Comparison of ENCODE assay signal across 17 cellular contexts in the genomic region with DNA sequence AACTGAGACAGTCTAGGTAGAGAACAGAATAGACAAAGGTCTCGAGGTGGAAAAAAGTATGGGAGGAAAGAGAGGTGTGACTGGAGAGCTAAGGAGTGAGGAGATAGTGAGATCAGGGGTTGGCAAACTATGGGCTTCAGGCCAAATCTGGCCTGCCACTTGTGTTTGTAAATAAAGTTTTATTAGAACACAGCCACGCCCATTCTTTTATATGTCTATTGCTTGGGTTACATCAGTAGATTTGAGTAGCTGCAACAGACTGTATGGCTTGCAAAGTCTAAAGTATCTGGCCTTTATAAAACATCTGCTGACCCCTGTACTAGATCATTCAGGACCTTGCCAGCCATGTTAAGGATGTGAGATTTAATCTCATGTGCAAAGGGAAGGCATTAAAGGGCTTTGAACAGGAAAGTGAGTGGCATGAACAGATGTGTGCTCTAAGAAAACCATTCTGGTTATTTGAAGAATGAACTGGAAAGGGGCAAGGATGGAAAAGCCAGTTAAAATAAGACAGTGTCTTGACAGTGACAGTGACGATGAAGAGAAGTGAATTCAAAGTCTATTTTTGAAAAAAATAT.
DNase-seq lines count a peak whose midpoint lies in the region; ATAC-seq and TF ChIP-seq lines count a peak whose summit lies in the region.
"Had no signal": no experiment of that assay in that cellular context is flagged by ENCODE, and none has a peak within 500 bp of the region (broad histone marks: within the 10 kb centered on the region; RNA-seq: fewer than 3 reads in every experiment).

No MANE protein-coding gene starts in this region.

- no peak overlapping the region for H3K27ac Mint-ChIP-seq in naive thymus-derived CD4-positive, alpha-beta T cell
- H3K27ac Mint-ChIP-seq: CD14-positive monocyte had no signal

- in situ Hi-C loops in transverse colon (cut with MboI; ENCODE audit: low pct_ligation_motif_present in 1 of 4, low pct_unique_long_range_greater_than_20kb in 1 of 4, low sequenced_read_pairs in 3 of 4) = no loop called here

- peaks cover 0 to 14% (median 0%) of the 10 kb centered on the region in 5 donors for H3K27me3 Mint-ChIP-seq in naive thymus-derived CD4-positive, alpha-beta T cell

- H3K4me1 ChIP-seq in transverse colon = peaks cover 0 to 11% (median 0%) of the 10 kb centered on the region in 4 donors
- no peaks in the 10 kb centered on the region for H3K4me1 ChIP-seq in naive thymus-derived CD4-positive, alpha-beta T cell (ENCODE audit: control insufficient read depth in 2 of 2, insufficient read depth in 2 of 2, low read length in 2 of 2)

- WGBS in transverse colon (ENCODE audit: low coverage in 1 of 2), 2 donors = 90 to 92% methylated on average over 3 of the region's 3 CpGs

- H3K9me3 Mint-ChIP-seq in naive thymus-derived CD4-positive, alpha-beta T cell = peaks cover 0 to 6% (median 0%) of the 10 kb centered on the region in 11 donors

- peak; percentile 76 for ATAC-seq in left colon
- ATAC-seq in HG03354 (IDR thresholded peaks at IDR 0.05; ENCODE audit: poor library complexity, severe bottlenecking, unreplicated experiment) = no peak
- no peak for ATAC-seq in naive thymus-derived CD4-positive, alpha-beta T cell

- POLR2A ChIA-PET in naive thymus-derived CD4-positive, alpha-beta T cell (lab: Charles Lee) = no interaction called here

- CTCF ChIA-PET in naive thymus-derived CD4-positive, alpha-beta T cell (lab: Charles Lee) = no interaction called here

- H3K36me3 Mint-ChIP-seq in naive thymus-derived CD4-positive, alpha-beta T cell = peaks cover 0 to 11% (median 9%) of the 10 kb centered on the region in 5 donors
- H3K36me3 Mint-ChIP-seq: CD14-positive monocyte had no signal

- intact Hi-C loops in left colon (cut with DNase I, micrococcal nuclease) = no loop called here
- intact Hi-C loops in transverse colon (cut with DNase I; ENCODE audit: low total_unique reads) = no loop called here
- intact Hi-C loops in naive thymus-derived CD4-positive, alpha-beta T cell (cut with micrococcal nuclease) = no loop called here

- H3K4me1 Mint-ChIP-seq in naive thymus-derived CD4-positive, alpha-beta T cell = peaks cover 0 to 40% (median 11%) of the 10 kb centered on the region in 7 donors

- TF ChIP-seq EP300 in transverse colon (IDR thresholded peaks at IDR 0.05; ENCODE audit: low read depth) = no peak

- DNase-seq in NCI-H146 (lab: John Stamatoyannopoulos, UW) (peak; percentile 8), NCI-H146 treated with DMSO at 0.1 percent for 48 hours (lab: John Stamatoyannopoulos, UW; ENCODE audit: unreplicated experiment) (no peak), NCI-H524 treated with DMSO at 0.1 percent for 48 hours (lab: John Stamatoyannopoulos, UW) (peak; percentile 15), left colon (peak in 1 of 2 donors; percentile 11), transverse colon (peak; percentile 17), NCI-H1105 treated with DMSO at 0.1 percent for 48 hours (lab: John Stamatoyannopoulos, UW) (no peak)
- no peak for DNase-seq in naive thymus-derived CD4-positive, alpha-beta T cell
- DNase-seq: COR-L47, DMS79 treated with DMSO at 0.1 percent for 48 hours, GDM1, Karpas-422, NCI-H1417, NCI-H2029 treated with DMSO at 0.1 percent for 48 hours, NCI-H2227 treated with DMSO at 0.1 percent for 48 hours, NCI-H526 treated with DMSO at 0.1 percent for 48 hours had no signal

- no peak overlapping the region for H3K4me3 Mint-ChIP-seq in naive thymus-derived CD4-positive, alpha-beta T cell
- H3K4me3 Mint-ChIP-seq: CD14-positive monocyte had no signal

- no peak for TF ChIP-seq POLR2A in transverse colon (IDR thresholded peaks at IDR 0.05)

- no peaks in the 10 kb centered on the region for H3K9me3 ChIP-seq in transverse colon
- H3K9me3 ChIP-seq in naive thymus-derived CD4-positive, alpha-beta T cell (ENCODE audit: control insufficient read depth in 2 of 3, low read length in 3 of 3) = no peaks in the 10 kb centered on the region

- H3K4me3 ChIP-seq in transverse colon = no peak overlapping the region
- H3K4me3 ChIP-seq in naive thymus-derived CD4-positive, alpha-beta T cell (ENCODE audit: low read length) = no peak overlapping the region

- no peak for TF ChIP-seq CTCF in transverse colon (IDR thresholded peaks at IDR 0.05)

- H3K36me3 ChIP-seq in transverse colon = no peaks in the 10 kb centered on the region
- no peaks in the 10 kb centered on the region for H3K36me3 ChIP-seq in naive thymus-derived CD4-positive, alpha-beta T cell (ENCODE audit: control insufficient read depth in 2 of 3, insufficient read depth in 3 of 3, low read length in 3 of 3)

- no peak overlapping the region for H3K27ac ChIP-seq in transverse colon
- H3K27ac ChIP-seq in naive thymus-derived CD4-positive, alpha-beta T cell (ENCODE audit: low read depth, low read length) = no peak overlapping the region

- no peaks in the 10 kb centered on the region for H3K27me3 ChIP-seq in transverse colon
- H3K27me3 ChIP-seq in naive thymus-derived CD4-positive, alpha-beta T cell (ENCODE audit: control insufficient read depth in 2 of 2, insufficient read depth in 2 of 2, low read length in 2 of 2) = no peaks in the 10 kb centered on the region

Comparison
In these comparisons a context has a peak if more than half of its experiments do, and no peak if none do; other contexts are left out.
1. DNase-seq: peak in NCI-H146 (single experiment), NCI-H524 treated with DMSO at 0.1 percent for 48 hours (single experiment) and transverse colon (single experiment); none in NCI-H146 treated with DMSO at 0.1 percent for 48 hours (single experiment), naive thymus-derived CD4-positive, alpha-beta T cell (0 of 9) and NCI-H1105 treated with DMSO at 0.1 percent for 48 hours (single experiment).